In the genomic region with DNA sequence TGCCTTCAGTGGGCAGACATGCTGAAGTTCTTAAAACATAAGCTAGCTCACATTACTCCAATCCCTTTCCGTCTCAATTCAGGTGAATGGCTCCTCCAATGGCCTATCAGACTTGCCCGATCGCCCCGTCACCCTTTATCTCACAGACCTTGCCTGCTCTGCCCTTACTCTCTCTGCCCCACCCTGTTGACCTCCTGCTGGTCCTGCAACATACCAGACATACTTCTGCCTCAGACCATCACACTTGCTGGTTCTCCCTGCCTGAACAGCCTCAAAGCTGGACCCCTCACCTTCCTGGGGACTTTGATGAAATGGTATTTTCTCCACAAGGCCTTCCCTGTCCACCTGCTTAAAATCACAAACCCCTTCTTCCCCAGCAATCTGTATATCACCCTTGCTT, we compare ENCODE assay signal across 30 cellular contexts.
A peak's percentile ranks its signal among the peaks of the same experiment; 100 is the strongest.
DNase-seq lines count a peak whose midpoint lies in the region; ATAC-seq and TF ChIP-seq lines count a peak whose summit lies in the region.
"Had no signal": no experiment of that assay in that cellular context is flagged by ENCODE, and none has a peak within 500 bp of the region (broad histone marks: within the 10 kb centered on the region; RNA-seq: fewer than 3 reads in every experiment).

No MANE protein-coding gene starts in this region.

- no peak overlapping the region for H3K4me3 Mint-ChIP-seq in nephron progenitor cell
- H3K4me3 Mint-ChIP-seq: activated naive CD4-positive, alpha-beta T cell treated with anti-CD3 and anti-CD28 coated beads, Interleukin-2, amount 50 U/mL, for 24 hours; brain; CD4-positive, CD25-positive, alpha-beta regulatory T cell; dendritic cell treated with granulocyte-macrophage colony-stimulating factor and Interleukin-4, amounts not matched to agents 40 ng/mL and 50 ng/mL, for 4 days; mesothelial cell of epicardium; natural killer cell had no signal

- H3K9ac ChIP-seq in HUES6 (ENCODE audit: low read length): no peak overlapping the region

- H3K9me3 ChIP-seq in HUES6 (ENCODE audit: control insufficient read depth, insufficient read depth, low read depth, low read length): no peaks in the 10 kb centered on the region
- H3K9me3 ChIP-seq in right cardiac atrium (ENCODE audit: control insufficient read depth, low read length): no peaks in the 10 kb centered on the region
- H3K9me3 ChIP-seq: esophagus squamous epithelium, gastrocnemius medialis, transverse colon had no signal

- ATAC-seq in right cardiac atrium (no peak), SK-N-SH treated with all-trans-retinoic acid at 6 μM for 48 hours (no peak)
- ATAC-seq: gastrocnemius medialis, left ventricle myocardium superior, natural killer cell had no signal

- H3K4me1 ChIP-seq in HUES6 (ENCODE audit: control insufficient read depth, insufficient read depth, low read length) (peaks cover 11% of the 10 kb centered on the region), right cardiac atrium (ENCODE audit: control insufficient read depth, insufficient read depth, low read length) (no peaks in the 10 kb centered on the region)
- H3K4me1 ChIP-seq: esophagus squamous epithelium, gastrocnemius medialis had no signal

- no peak overlapping the region for H3K27ac Mint-ChIP-seq in nephron progenitor cell
- H3K27ac Mint-ChIP-seq: activated naive CD4-positive, alpha-beta T cell treated with anti-CD3 and anti-CD28 coated beads, Interleukin-2, amount 50 U/mL, for 24 hours; activated T-helper 2 cell treated with anti-CD3 and anti-CD28 coated beads, Interferon-gamma antibody, Interleukin-2, Interleukin-4, amounts not matched to agents 10 μg/mL and 5 μg/mL and 100 μg/mL, durations not matched to agents 14 hours and 24 hours and 36 hours; brain; CD4-positive, CD25-positive, alpha-beta regulatory T cell; dendritic cell treated with granulocyte-macrophage colony-stimulating factor and Interleukin-4, amounts not matched to agents 40 ng/mL and 50 ng/mL, for 4 days; mesothelial cell of epicardium; natural killer cell had no signal

- no peak overlapping the region for H3K27ac ChIP-seq in HUES6 (ENCODE audit: low read depth, low read length)
- no peak overlapping the region for H3K27ac ChIP-seq in right cardiac atrium (ENCODE audit: low read length)
- H3K27ac ChIP-seq: 22Rv1, esophagus squamous epithelium, gastrocnemius medialis, transverse colon, WERI-Rb-1 had no signal

- H3K27me3 Mint-ChIP-seq in nephron progenitor cell (ENCODE audit: low read depth, poor library complexity): peaks cover 3% of the 10 kb centered on the region
- H3K27me3 Mint-ChIP-seq: brain; dendritic cell treated with granulocyte-macrophage colony-stimulating factor and Interleukin-4, amounts not matched to agents 40 ng/mL and 50 ng/mL, for 4 days had no signal

- H3K4me3 ChIP-seq in HUES6 (ENCODE audit: low read depth, low read length): peak overlapping the region; percentile 16; the same call in 1 of the 2 replicates
- H3K4me3 ChIP-seq in right cardiac atrium (ENCODE audit: low read length): no peak overlapping the region
- H3K4me3 ChIP-seq: esophagus squamous epithelium, gastrocnemius medialis, transverse colon had no signal

- no peaks in the 10 kb centered on the region for H3K9me3 Mint-ChIP-seq in nephron progenitor cell
- H3K9me3 Mint-ChIP-seq: activated naive CD4-positive, alpha-beta T cell treated with anti-CD3 and anti-CD28 coated beads, Interleukin-2, amount 50 U/mL, for 24 hours; activated T-helper 2 cell treated with anti-CD3 and anti-CD28 coated beads, Interferon-gamma antibody, Interleukin-2, Interleukin-4, amounts not matched to agents 10 μg/mL and 5 μg/mL and 100 μg/mL, durations not matched to agents 14 hours and 24 hours and 36 hours; brain; dendritic cell treated with granulocyte-macrophage colony-stimulating factor and Interleukin-4, amounts not matched to agents 40 ng/mL and 50 ng/mL, for 4 days had no signal

- intact Hi-C loops in right cardiac atrium (cut with DNase I): no loop called here

- H3K27me3 ChIP-seq in HUES6 (ENCODE audit: control insufficient read depth, insufficient read depth, low read length) (no peaks in the 10 kb centered on the region), right cardiac atrium (ENCODE audit: control insufficient read depth, insufficient read depth) (no peaks in the 10 kb centered on the region)
- H3K27me3 ChIP-seq: esophagus squamous epithelium, gastrocnemius medialis, transverse colon had no signal

- peaks cover under 1% of the 10 kb centered on the region for H3K4me1 Mint-ChIP-seq in nephron progenitor cell
- H3K4me1 Mint-ChIP-seq: activated naive CD4-positive, alpha-beta T cell treated with anti-CD3 and anti-CD28 coated beads, Interleukin-2, amount 50 U/mL, for 24 hours; CD4-positive, CD25-positive, alpha-beta regulatory T cell; natural killer cell had no signal

- no peaks in the 10 kb centered on the region for H3K36me3 ChIP-seq in HUES6 (ENCODE audit: control insufficient read depth, insufficient read depth, low read length)
- H3K36me3 ChIP-seq: esophagus squamous epithelium, gastrocnemius medialis, transverse colon, WERI-Rb-1 had no signal

- no peaks in the 10 kb centered on the region for H3K36me3 Mint-ChIP-seq in nephron progenitor cell (ENCODE audit: low read depth)
- H3K36me3 Mint-ChIP-seq: activated naive CD4-positive, alpha-beta T cell treated with anti-CD3 and anti-CD28 coated beads, Interleukin-2, amount 50 U/mL, for 24 hours; brain; CD4-positive, CD25-positive, alpha-beta regulatory T cell; mesothelial cell of epicardium; natural killer cell had no signal

- TF ChIP-seq CTCF in nephron progenitor cell (IDR thresholded peaks at IDR 0.05): no peak

- DNase-seq in A172 (ENCODE audit: low spot score): peak; percentile 56
- DNase-seq in iPS DF 19.7 (ENCODE audit: low read depth, low spot score): peak; percentile 85
- peak; percentile 13 for DNase-seq in nephron progenitor cell
- no peak for DNase-seq in T1000 (lab: John Stamatoyannopoulos, UW)
- no peak for DNase-seq in AG08395 (ENCODE audit: low spot score)
- DNase-seq in right cardiac atrium: no peak
- DNase-seq: activated CD4-positive, alpha-beta T cell treated with anti-CD3 and anti-CD28 coated beads for 48 hours; amniotic stem cell; CD4-positive, CD25-positive, alpha-beta regulatory T cell; EL; esophagus squamous epithelium; gastrocnemius medialis; HCEC 1CT; left ventricle myocardium superior; natural killer cell; NCI-H1048; NCI-H2107; NCI-H446 treated with DMSO at 0.1 percent for 48 hours; stimulated activated CD4-positive, alpha-beta T cell treated with anti-CD3 and anti-CD28 coated beads, Interleukin-15, amount 100 ng/mL, for 24 hours; stimulated activated CD4-positive, alpha-beta T cell treated with anti-CD3 and anti-CD28 coated beads, Interleukin-4, amount 100 ng/mL, for 4 hours; transverse colon; WERI-Rb-1 had no signal

- WGBS in right cardiac atrium: 80% methylated on average over 4 of the region's 4 CpGs

TF ChIP-seq in SK-N-SH treated with all-trans-retinoic acid at 6 μM for 48 hours, 23 proteins besides CTCF, POLR2A, EP300 and RAD21:
- TF ChIP-seq ZNF565 (CRISPR knock-in tag; conservative IDR thresholded peaks at IDR 0.05; ENCODE audit: low read depth): no peak
- TF ChIP-seq, protein P1, sequence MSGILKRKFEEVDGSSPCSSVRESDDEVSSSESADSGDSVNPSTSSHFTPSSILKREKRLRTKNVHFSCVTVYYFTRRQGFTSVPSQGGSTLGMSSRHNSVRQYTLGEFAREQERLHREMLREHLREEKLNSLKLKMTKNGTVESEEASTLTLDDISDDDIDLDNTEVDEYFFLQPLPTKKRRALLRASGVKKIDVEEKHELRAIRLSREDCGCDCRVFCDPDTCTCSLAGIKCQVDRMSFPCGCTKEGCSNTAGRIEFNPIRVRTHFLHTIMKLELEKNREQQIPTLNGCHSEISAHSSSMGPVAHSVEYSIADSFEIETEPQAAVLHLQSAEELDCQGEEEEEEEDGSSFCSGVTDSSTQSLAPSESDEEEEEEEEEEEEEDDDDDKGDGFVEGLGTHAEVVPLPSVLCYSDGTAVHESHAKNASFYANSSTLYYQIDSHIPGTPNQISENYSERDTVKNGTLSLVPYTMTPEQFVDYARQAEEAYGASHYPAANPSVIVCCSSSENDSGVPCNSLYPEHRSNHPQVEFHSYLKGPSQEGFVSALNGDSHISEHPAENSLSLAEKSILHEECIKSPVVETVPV (CRISPR knock-in tag; IDR thresholded peaks at IDR 0.05): no peak
- no peak for TF ChIP-seq TOX (CRISPR knock-in tag; IDR thresholded peaks at IDR 0.05; ENCODE audit: borderline replicate concordance)
- TF ChIP-seq ZNF70 (CRISPR knock-in tag; IDR thresholded peaks at IDR 0.05): no peak
- no peak for TF ChIP-seq ESRRG (CRISPR knock-in tag; IDR thresholded peaks at IDR 0.05)

Comparison
In these comparisons a context has a peak if more than half of its experiments do, and no peak if none do; other contexts are left out.
1. DNase-seq: peak in A172 (single experiment), iPS DF 19.7 (single experiment) and nephron progenitor cell (single experiment); none in T1000 (single experiment), AG08395 (single experiment) and right cardiac atrium (0 of 3).